In the genomic region with DNA sequence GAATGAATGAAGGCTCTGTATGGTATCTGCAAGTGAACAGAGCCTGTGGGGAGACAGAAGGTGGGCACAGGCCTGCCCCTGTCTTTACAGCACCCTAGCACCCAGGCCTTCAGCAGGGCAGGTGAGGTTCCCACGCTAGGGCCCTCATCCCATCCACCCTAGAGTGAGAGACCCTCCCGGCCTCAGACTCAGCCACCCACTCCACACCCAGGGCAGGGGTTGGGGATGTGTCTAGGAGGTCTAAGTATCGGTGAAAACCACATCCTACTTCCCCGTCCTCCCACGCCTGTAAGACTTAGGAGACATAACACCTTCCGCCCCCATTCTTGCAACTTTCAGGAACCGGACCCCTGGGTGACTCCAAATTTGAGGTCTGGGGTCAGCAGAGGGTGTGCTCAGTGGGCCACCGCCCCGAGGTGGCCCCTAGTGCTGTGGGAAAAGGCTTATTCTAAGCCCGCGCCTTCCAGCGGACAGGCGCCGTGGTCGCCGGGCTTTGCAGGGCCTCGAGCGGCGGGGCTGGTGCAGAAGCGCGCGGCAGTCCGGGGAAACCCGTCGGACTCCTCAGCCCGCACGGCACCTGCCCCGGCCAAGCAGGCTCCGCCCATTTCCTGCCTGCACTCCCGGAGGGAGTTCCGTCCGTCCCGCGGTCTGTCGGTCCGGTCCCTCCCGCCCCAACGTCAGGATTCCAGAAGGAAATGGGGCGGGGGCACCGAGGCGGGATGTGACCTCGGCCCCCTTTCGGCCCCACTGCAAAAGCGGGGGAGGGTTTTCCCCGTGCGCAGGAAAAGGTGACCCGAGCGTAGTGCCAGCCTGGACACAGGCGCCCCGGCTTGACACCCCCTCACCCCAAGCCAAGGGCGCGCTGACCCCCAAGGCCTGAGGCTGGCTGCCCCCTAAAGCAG, we compare ENCODE assay signal across 1 cellular context.
A peak's percentile ranks its signal among the peaks of the same experiment; 100 is the strongest.
TF ChIP-seq lines count a peak whose summit lies in the region.

No MANE protein-coding gene starts in this region.

TF ChIP-seq in K562, 482 proteins besides CTCF, POLR2A, EP300 and RAD21 (continued from another document and continues in another):
- TF ChIP-seq, protein P1, sequence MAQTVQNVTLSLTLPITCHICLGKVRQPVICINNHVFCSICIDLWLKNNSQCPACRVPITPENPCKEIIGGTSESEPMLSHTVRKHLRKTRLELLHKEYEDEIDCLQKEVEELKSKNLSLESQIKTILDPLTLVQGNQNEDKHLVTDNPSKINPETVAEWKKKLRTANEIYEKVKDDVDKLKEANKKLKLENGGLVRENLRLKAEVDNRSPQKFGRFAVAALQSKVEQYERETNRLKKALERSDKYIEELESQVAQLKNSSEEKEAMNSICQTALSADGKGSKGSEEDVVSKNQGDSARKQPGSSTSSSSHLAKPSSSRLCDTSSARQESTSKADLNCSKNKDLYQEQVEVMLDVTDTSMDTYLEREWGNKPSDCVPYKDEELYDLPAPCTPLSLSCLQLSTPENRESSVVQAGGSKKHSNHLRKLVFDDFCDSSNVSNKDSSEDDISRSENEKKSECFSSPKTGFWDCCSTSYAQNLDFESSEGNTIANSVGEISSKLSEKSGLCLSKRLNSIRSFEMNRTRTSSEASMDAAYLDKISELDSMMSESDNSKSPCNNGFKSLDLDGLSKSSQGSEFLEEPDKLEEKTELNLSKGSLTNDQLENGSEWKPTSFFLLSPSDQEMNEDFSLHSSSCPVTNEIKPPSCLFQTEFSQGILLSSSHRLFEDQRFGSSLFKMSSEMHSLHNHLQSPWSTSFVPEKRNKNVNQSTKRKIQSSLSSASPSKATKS (CRISPR knock-in tag; IDR thresholded peaks at IDR 0.05) = no peak
- TF ChIP-seq EP400 (IDR thresholded peaks at IDR 0.05) (0 out of 2 replicates have a peak, but pooled peaks have one; percentile 12), COPS2 (conservative IDR thresholded peaks at IDR 0.05) (no peak), TAL1 (IDR thresholded peaks at IDR 0.05) (no peak), SIX5 (IDR thresholded peaks at IDR 0.05; ENCODE audit: borderline replicate concordance in 1 of 2, insufficient read depth in 1 of 2, low read depth in 1 of 2, low read length in 2 of 2) (no peak), JUN (IDR thresholded peaks at IDR 0.05; ENCODE audit: borderline replicate concordance, low read depth, low read length) (no peak), JUN (CRISPR knock-in tag; IDR thresholded peaks at IDR 0.05; ENCODE audit: borderline replicate concordance) (no peak), CBFA2T3 (IDR thresholded peaks at IDR 0.05) (no peak), ADNP (tag; IDR thresholded peaks at IDR 0.05) (no peak), DNMT1 (IDR thresholded peaks at IDR 0.05) (no peak), SMARCA5 (IDR thresholded peaks at IDR 0.05) (no peak), TARDBP (IDR thresholded peaks at IDR 0.05) (no peak), ZNF282 (CRISPR knock-in tag; IDR thresholded peaks at IDR 0.05) (no peak), RBM14 (IDR thresholded peaks at IDR 0.05; ENCODE audit: borderline replicate concordance, insufficient read depth, low read depth, low read length) (no peak), LCOR (CRISPR knock-in tag; IDR thresholded peaks at IDR 0.05) (no peak), NFRKB (IDR thresholded peaks at IDR 0.05; ENCODE audit: low read depth) (peak; percentile 28; the same call in 1 of the 2 replicates), HSF4 (CRISPR knock-in tag; IDR thresholded peaks at IDR 0.05; ENCODE audit: borderline replicate concordance) (no peak), KDM1A (IDR thresholded peaks at IDR 0.05) (no peak), ZNF140 (CRISPR knock-in tag; IDR thresholded peaks at IDR 0.05) (no peak), ZNF507 (tag; conservative IDR thresholded peaks at IDR 0.05) (no peak), ATF7 (IDR thresholded peaks at IDR 0.05) (peak; percentile 33; the same call in 1 of the 2 replicates), HNRNPL (IDR thresholded peaks at IDR 0.05; ENCODE audit: low read depth, low read length) (peak; percentile 50; the same call in 1 of the 2 replicates), ZNF431 (CRISPR knock-in tag; IDR thresholded peaks at IDR 0.05) (no peak), ZNF551 (CRISPR knock-in tag; IDR thresholded peaks at IDR 0.05) (no peak), ZNF174 (CRISPR knock-in tag; IDR thresholded peaks at IDR 0.05) (no peak), TFAM (CRISPR knock-in tag; conservative IDR thresholded peaks at IDR 0.05) (no peak)
- TF ChIP-seq, protein P2, sequence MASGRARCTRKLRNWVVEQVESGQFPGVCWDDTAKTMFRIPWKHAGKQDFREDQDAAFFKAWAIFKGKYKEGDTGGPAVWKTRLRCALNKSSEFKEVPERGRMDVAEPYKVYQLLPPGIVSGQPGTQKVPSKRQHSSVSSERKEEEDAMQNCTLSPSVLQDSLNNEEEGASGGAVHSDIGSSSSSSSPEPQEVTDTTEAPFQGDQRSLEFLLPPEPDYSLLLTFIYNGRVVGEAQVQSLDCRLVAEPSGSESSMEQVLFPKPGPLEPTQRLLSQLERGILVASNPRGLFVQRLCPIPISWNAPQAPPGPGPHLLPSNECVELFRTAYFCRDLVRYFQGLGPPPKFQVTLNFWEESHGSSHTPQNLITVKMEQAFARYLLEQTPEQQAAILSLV (tag; IDR thresholded peaks at IDR 0.05) = no peak
- TF ChIP-seq, protein P3, sequence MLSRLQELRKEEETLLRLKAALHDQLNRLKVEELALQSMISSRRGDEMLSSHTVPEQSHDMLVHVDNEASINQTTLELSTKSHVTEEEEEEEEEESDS (CRISPR knock-in tag; IDR thresholded peaks at IDR 0.05) = no peak
- TF ChIP-seq, protein P4, sequence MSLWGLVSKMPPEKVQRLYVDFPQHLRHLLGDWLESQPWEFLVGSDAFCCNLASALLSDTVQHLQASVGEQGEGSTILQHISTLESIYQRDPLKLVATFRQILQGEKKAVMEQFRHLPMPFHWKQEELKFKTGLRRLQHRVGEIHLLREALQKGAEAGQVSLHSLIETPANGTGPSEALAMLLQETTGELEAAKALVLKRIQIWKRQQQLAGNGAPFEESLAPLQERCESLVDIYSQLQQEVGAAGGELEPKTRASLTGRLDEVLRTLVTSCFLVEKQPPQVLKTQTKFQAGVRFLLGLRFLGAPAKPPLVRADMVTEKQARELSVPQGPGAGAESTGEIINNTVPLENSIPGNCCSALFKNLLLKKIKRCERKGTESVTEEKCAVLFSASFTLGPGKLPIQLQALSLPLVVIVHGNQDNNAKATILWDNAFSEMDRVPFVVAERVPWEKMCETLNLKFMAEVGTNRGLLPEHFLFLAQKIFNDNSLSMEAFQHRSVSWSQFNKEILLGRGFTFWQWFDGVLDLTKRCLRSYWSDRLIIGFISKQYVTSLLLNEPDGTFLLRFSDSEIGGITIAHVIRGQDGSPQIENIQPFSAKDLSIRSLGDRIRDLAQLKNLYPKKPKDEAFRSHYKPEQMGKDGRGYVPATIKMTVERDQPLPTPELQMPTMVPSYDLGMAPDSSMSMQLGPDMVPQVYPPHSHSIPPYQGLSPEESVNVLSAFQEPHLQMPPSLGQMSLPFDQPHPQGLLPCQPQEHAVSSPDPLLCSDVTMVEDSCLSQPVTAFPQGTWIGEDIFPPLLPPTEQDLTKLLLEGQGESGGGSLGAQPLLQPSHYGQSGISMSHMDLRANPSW (CRISPR knock-in tag; IDR thresholded peaks at IDR 0.05) = no peak
- TF ChIP-seq, protein P5, sequence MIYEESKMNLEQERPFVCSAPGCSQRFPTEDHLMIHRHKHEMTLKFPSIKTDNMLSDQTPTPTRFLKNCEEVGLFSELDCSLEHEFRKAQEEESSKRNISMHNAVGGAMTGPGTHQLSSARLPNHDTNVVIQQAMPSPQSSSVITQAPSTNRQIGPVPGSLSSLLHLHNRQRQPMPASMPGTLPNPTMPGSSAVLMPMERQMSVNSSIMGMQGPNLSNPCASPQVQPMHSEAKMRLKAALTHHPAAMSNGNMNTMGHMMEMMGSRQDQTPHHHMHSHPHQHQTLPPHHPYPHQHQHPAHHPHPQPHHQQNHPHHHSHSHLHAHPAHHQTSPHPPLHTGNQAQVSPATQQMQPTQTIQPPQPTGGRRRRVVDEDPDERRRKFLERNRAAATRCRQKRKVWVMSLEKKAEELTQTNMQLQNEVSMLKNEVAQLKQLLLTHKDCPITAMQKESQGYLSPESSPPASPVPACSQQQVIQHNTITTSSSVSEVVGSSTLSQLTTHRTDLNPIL (CRISPR knock-in tag; IDR thresholded peaks at IDR 0.05) = no peak
- TF ChIP-seq, protein P6, sequence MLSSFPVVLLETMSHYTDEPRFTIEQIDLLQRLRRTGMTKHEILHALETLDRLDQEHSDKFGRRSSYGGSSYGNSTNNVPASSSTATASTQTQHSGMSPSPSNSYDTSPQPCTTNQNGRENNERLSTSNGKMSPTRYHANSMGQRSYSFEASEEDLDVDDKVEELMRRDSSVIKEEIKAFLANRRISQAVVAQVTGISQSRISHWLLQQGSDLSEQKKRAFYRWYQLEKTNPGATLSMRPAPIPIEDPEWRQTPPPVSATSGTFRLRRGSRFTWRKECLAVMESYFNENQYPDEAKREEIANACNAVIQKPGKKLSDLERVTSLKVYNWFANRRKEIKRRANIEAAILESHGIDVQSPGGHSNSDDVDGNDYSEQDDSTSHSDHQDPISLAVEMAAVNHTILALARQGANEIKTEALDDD (IDR thresholded peaks at IDR 0.05) = no peak
- TF ChIP-seq, protein P7, sequence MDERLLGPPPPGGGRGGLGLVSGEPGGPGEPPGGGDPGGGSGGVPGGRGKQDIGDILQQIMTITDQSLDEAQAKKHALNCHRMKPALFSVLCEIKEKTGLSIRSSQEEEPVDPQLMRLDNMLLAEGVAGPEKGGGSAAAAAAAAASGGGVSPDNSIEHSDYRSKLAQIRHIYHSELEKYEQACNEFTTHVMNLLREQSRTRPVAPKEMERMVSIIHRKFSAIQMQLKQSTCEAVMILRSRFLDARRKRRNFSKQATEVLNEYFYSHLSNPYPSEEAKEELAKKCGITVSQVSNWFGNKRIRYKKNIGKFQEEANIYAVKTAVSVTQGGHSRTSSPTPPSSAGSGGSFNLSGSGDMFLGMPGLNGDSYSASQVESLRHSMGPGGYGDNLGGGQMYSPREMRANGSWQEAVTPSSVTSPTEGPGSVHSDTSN (CRISPR knock-in tag; IDR thresholded peaks at IDR 0.05; ENCODE audit: low read depth) = no peak
- TF ChIP-seq, protein P7 (tag; conservative IDR thresholded peaks at IDR 0.05; ENCODE audit: low read depth) = no peak
- TF ChIP-seq, protein P8, sequence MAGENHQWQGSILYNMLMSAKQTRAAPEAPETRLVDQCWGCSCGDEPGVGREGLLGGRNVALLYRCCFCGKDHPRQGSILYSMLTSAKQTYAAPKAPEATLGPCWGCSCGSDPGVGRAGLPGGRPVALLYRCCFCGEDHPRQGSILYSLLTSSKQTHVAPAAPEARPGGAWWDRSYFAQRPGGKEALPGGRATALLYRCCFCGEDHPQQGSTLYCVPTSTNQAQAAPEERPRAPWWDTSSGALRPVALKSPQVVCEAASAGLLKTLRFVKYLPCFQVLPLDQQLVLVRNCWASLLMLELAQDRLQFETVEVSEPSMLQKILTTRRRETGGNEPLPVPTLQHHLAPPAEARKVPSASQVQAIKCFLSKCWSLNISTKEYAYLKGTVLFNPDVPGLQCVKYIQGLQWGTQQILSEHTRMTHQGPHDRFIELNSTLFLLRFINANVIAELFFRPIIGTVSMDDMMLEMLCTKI (IDR thresholded peaks at IDR 0.05; ENCODE audit: partially characterized antibody) = no peak
- TF ChIP-seq, protein P9, sequence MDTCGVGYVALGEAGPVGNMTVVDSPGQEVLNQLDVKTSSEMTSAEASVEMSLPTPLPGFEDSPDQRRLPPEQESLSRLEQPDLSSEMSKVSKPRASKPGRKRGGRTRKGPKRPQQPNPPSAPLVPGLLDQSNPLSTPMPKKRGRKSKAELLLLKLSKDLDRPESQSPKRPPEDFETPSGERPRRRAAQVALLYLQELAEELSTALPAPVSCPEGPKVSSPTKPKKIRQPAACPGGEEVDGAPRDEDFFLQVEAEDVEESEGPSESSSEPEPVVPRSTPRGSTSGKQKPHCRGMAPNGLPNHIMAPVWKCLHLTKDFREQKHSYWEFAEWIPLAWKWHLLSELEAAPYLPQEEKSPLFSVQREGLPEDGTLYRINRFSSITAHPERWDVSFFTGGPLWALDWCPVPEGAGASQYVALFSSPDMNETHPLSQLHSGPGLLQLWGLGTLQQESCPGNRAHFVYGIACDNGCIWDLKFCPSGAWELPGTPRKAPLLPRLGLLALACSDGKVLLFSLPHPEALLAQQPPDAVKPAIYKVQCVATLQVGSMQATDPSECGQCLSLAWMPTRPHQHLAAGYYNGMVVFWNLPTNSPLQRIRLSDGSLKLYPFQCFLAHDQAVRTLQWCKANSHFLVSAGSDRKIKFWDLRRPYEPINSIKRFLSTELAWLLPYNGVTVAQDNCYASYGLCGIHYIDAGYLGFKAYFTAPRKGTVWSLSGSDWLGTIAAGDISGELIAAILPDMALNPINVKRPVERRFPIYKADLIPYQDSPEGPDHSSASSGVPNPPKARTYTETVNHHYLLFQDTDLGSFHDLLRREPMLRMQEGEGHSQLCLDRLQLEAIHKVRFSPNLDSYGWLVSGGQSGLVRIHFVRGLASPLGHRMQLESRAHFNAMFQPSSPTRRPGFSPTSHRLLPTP (IDR thresholded peaks at IDR 0.05; ENCODE audit: borderline replicate concordance, extremely low read depth, insufficient read length) = no peak
- TF ChIP-seq, protein P10, sequence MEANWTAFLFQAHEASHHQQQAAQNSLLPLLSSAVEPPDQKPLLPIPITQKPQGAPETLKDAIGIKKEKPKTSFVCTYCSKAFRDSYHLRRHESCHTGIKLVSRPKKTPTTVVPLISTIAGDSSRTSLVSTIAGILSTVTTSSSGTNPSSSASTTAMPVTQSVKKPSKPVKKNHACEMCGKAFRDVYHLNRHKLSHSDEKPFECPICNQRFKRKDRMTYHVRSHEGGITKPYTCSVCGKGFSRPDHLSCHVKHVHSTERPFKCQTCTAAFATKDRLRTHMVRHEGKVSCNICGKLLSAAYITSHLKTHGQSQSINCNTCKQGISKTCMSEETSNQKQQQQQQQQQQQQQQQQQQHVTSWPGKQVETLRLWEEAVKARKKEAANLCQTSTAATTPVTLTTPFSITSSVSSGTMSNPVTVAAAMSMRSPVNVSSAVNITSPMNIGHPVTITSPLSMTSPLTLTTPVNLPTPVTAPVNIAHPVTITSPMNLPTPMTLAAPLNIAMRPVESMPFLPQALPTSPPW (CRISPR knock-in tag; IDR thresholded peaks at IDR 0.05) = peak; percentile 45; the same call in 1 of the 2 replicates
